ENCODE assay signal across 16 cellular contexts in genomic region chr2:227103583-227103982, GRCh38.
DNase-seq lines count a peak whose midpoint lies in the region; ATAC-seq and TF ChIP-seq lines count a peak whose summit lies in the region.
"Had no signal": no experiment of that assay in that cellular context is flagged by ENCODE, and none has a peak within 500 bp of the region (broad histone marks: within the 10 kb centered on the region; RNA-seq: fewer than 3 reads in every experiment).

No MANE protein-coding gene starts in this region.

- DNase-seq in NCI-H1092 (lab: John Stamatoyannopoulos, UW) (peak; percentile 22), NCI-H1417 treated with DMSO at 0.1 percent for 48 hours (lab: John Stamatoyannopoulos, UW) (peak; percentile 5), NCI-H774 (lab: John Stamatoyannopoulos, UW) (peak; percentile 32), body of pancreas (peak in 3 of 4 donors; percentile 15 to 50 (median 16))
- no peak for DNase-seq in activated naive CD4-positive, alpha-beta T cell treated with anti-CD3 and anti-CD28 coated beads, Interleukin-2, amount 10 ng/mL, durations not matched to agents 7 days and 5 days
- DNase-seq: BE2C; CD4-positive, alpha-beta memory T cell; DMS53; GF-D8; GM23248; IMR-90 had no signal

- ATAC-seq in body of pancreas (no peak), HG03175 (IDR thresholded peaks at IDR 0.05; ENCODE audit: unreplicated experiment) (no peak), GM21515 (IDR thresholded peaks at IDR 0.05; ENCODE audit: unreplicated experiment) (no peak)
- ATAC-seq: A549, HCT116 had no signal

- no peaks in the 10 kb centered on the region for H3K36me3 Mint-ChIP-seq in activated naive CD4-positive, alpha-beta T cell treated with anti-CD3 and anti-CD28 coated beads, Interleukin-2, amount 10 ng/mL, durations not matched to agents 7 days and 5 days
- H3K36me3 Mint-ChIP-seq: CD4-positive, alpha-beta memory T cell had no signal

- H3K27ac Mint-ChIP-seq in activated naive CD4-positive, alpha-beta T cell treated with anti-CD3 and anti-CD28 coated beads, Interleukin-2, amount 10 ng/mL, durations not matched to agents 7 days and 5 days = no peak overlapping the region
- H3K27ac Mint-ChIP-seq: CD4-positive, alpha-beta memory T cell had no signal

- no peaks in the 10 kb centered on the region for H3K27me3 Mint-ChIP-seq in activated naive CD4-positive, alpha-beta T cell treated with anti-CD3 and anti-CD28 coated beads, Interleukin-2, amount 10 ng/mL, durations not matched to agents 7 days and 5 days

- H3K4me1 ChIP-seq in body of pancreas = peaks cover 18% of the 10 kb centered on the region
- H3K4me1 ChIP-seq: A549, BE2C had no signal

- no peak overlapping the region for H3K4me3 ChIP-seq in body of pancreas
- H3K4me3 ChIP-seq: A549, GM23248 had no signal

- H3K27me3 ChIP-seq in body of pancreas = no peaks in the 10 kb centered on the region

- H3K27ac ChIP-seq in body of pancreas = no peak overlapping the region
- H3K27ac ChIP-seq: A549, C4-2B, GM23248 had no signal

- 39 to 42% methylated on average over 5 of the region's 5 CpGs for WGBS in body of pancreas, 2 donors

- H3K9me3 ChIP-seq in body of pancreas = no peaks in the 10 kb centered on the region
- H3K9me3 ChIP-seq: A549, BE2C had no signal

- no peak overlapping the region for H3K4me3 Mint-ChIP-seq in activated naive CD4-positive, alpha-beta T cell treated with anti-CD3 and anti-CD28 coated beads, Interleukin-2, amount 10 ng/mL, durations not matched to agents 7 days and 5 days
- H3K4me3 Mint-ChIP-seq: CD4-positive, alpha-beta memory T cell had no signal

- CTCF ChIA-PET in activated naive CD4-positive, alpha-beta T cell treated with anti-CD3 and anti-CD28 coated beads, Interleukin-2, amount 10 ng/mL, durations not matched to agents 7 days and 5 days (lab: Charles Lee) = no interaction called here

- TF ChIP-seq POLR2A in body of pancreas (IDR thresholded peaks at IDR 0.05) = no peak

- H3K9me3 Mint-ChIP-seq in activated naive CD4-positive, alpha-beta T cell treated with anti-CD3 and anti-CD28 coated beads, Interleukin-2, amount 10 ng/mL, durations not matched to agents 7 days and 5 days = no peaks in the 10 kb centered on the region

- H3K4me1 Mint-ChIP-seq in activated naive CD4-positive, alpha-beta T cell treated with anti-CD3 and anti-CD28 coated beads, Interleukin-2, amount 10 ng/mL, durations not matched to agents 7 days and 5 days = no peaks in the 10 kb centered on the region
- H3K4me1 Mint-ChIP-seq: CD4-positive, alpha-beta memory T cell had no signal

- no peak for TF ChIP-seq CTCF in body of pancreas (IDR thresholded peaks at IDR 0.05)

- intact Hi-C loops in body of pancreas (cut with DNase I) = no loop called here

- H3K36me3 ChIP-seq in body of pancreas (replicated peaks in 1 of 2; ENCODE audit: insufficient read depth in 1 of 2, low read depth in 2 of 2) = no peaks in the 10 kb centered on the region
- H3K36me3 ChIP-seq: BE2C had no signal
